In the genomic region with DNA sequence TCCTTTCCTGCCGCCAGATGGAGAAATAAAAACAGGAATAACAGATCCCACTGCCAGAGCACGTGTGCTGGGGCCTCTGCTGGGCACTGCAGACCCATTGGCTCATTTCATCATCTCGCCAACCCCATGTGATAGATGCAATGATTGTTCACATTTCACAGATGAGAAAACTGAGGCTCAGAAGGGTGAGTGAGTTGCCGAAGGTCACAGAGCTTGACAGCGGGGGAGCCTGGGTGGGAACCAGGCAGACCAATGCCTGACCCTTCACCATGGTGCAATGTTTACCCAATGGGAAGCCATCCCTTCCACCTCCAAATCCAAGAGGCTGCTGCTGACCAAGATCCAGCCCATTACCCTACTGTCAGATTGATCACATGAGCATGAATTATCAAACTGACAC, we compare ENCODE assay signal across 36 cellular contexts.
"Had no signal": no experiment of that assay in that cellular context is flagged by ENCODE, and none has a peak within 500 bp of the region (broad histone marks: within the 10 kb centered on the region; RNA-seq: fewer than 3 reads in every experiment).

No MANE protein-coding gene starts in this region.

- ATAC-seq: activated CD8-positive, alpha-beta memory T cell treated with anti-CD3 and anti-CD28 coated beads, Interleukin-2, amount 10 ng/mL, durations not matched to agents 7 days and 5 days; activated naive CD8-positive, alpha-beta T cell treated with anti-CD3 and anti-CD28 coated beads, Interleukin-2, amount 50 U/mL, for 24 hours; PC-3; Right ventricle myocardium inferior had no signal

- H3K4me1 ChIP-seq: Peyer's patch had no signal

- H3K4me3 Mint-ChIP-seq: activated CD4-positive, alpha-beta memory T cell treated with anti-CD3 and anti-CD28 coated beads, Interleukin-2, amount 10 ng/mL, durations not matched to agents 7 days and 5 days; activated CD8-positive, alpha-beta memory T cell treated with anti-CD3 and anti-CD28 coated beads, Interleukin-2, amount 10 ng/mL, durations not matched to agents 7 days and 5 days; activated naive CD8-positive, alpha-beta T cell treated with anti-CD3 and anti-CD28 coated beads, Interleukin-2, amount 50 U/mL, for 24 hours; brain had no signal

- H3K9me3 ChIP-seq: Peyer's patch had no signal

- H3K9me3 Mint-ChIP-seq: activated CD4-positive, alpha-beta memory T cell treated with anti-CD3 and anti-CD28 coated beads, Interleukin-2, amount 10 ng/mL, durations not matched to agents 7 days and 5 days; activated naive CD8-positive, alpha-beta T cell treated with anti-CD3 and anti-CD28 coated beads, Interleukin-2, amount 50 U/mL, for 24 hours; brain had no signal

- H3K36me3 ChIP-seq: Peyer's patch, WERI-Rb-1 had no signal

- H3K36me3 Mint-ChIP-seq: activated CD8-positive, alpha-beta memory T cell treated with anti-CD3 and anti-CD28 coated beads, Interleukin-2, amount 10 ng/mL, durations not matched to agents 7 days and 5 days; brain had no signal

- H3K27me3 ChIP-seq: Peyer's patch had no signal

- H3K4me3 ChIP-seq: Peyer's patch had no signal

- H3K27me3 Mint-ChIP-seq: activated naive CD8-positive, alpha-beta T cell treated with anti-CD3 and anti-CD28 coated beads, Interleukin-2, amount 50 U/mL, for 24 hours had no signal

- H3K27ac ChIP-seq: KMS-11, Peyer's patch, WERI-Rb-1 had no signal

- H3K27ac Mint-ChIP-seq: activated CD4-positive, alpha-beta memory T cell treated with anti-CD3 and anti-CD28 coated beads, Interleukin-2, amount 10 ng/mL, durations not matched to agents 7 days and 5 days; activated CD8-positive, alpha-beta memory T cell treated with anti-CD3 and anti-CD28 coated beads, Interleukin-2, amount 10 ng/mL, durations not matched to agents 7 days and 5 days; activated naive CD8-positive, alpha-beta T cell treated with anti-CD3 and anti-CD28 coated beads, Interleukin-2, amount 50 U/mL, for 24 hours; brain had no signal

- H3K9ac ChIP-seq: KMS-11 had no signal

- DNase-seq: activated CD4-positive, alpha-beta memory T cell treated with anti-CD3 and anti-CD28 coated beads, Interleukin-2, amount 10 ng/mL, durations not matched to agents 7 days and 5 days; activated CD4-positive, alpha-beta T cell treated with anti-CD3 and anti-CD28 coated beads for 1 hour; activated CD4-positive, alpha-beta T cell treated with anti-CD3 and anti-CD28 coated beads for 48 hours; activated CD4-positive, CD25-positive, alpha-beta regulatory T cell; activated CD8-positive, alpha-beta memory T cell treated with anti-CD3 and anti-CD28 coated beads for 24 hours; activated CD8-positive, alpha-beta memory T cell treated with anti-CD3 and anti-CD28 coated beads, Interleukin-2, amount 10 ng/mL, durations not matched to agents 7 days and 5 days; activated CD8-positive, alpha-beta memory T cell treated with anti-CD3 and anti-CD28 coated beads, Interleukin-2, amount 50 U/mL, for 48 hours; activated effector memory CD4-positive, alpha-beta T cell treated with Interleukin-2 at 50 U/mL for 16 hours; activated naive CD4-positive, alpha-beta T cell treated with anti-CD3 and anti-CD28 coated beads, Interleukin-2, amount 50 U/mL, for 16 hours; activated naive CD8-positive, alpha-beta T cell treated with anti-CD3 and anti-CD28 coated beads, Interleukin-2, amount 50 U/mL, for 24 hours; activated T-cell treated with anti-CD3 and anti-CD28 coated beads, Interleukin-2, amount 50 U/mL, for 48 hours; anterior cingulate cortex; caudate nucleus; MM.1S; MV-4-11; NCI-H1092; NCI-H146; NCI-H187; NCI-H2029 treated with DMSO at 0.1 percent for 48 hours; NCI-H2107; NCI-H510A; NCI-H526; NCI-H748 treated with DMSO at 0.1 percent for 48 hours; NK-92 treated with Interleukin-12 subunit alpha and Interleukin-12 subunit beta, amount 100 ng/mL, for 24 hours; PC-3; RPMI8226; SIG-M5; SW 1271; T-helper 1 cell; T-helper 2 cell; T-helper 9 cell; WERI-Rb-1 had no signal
